Comparison of ENCODE assay signal across 8 cellular contexts in the genomic region with DNA sequence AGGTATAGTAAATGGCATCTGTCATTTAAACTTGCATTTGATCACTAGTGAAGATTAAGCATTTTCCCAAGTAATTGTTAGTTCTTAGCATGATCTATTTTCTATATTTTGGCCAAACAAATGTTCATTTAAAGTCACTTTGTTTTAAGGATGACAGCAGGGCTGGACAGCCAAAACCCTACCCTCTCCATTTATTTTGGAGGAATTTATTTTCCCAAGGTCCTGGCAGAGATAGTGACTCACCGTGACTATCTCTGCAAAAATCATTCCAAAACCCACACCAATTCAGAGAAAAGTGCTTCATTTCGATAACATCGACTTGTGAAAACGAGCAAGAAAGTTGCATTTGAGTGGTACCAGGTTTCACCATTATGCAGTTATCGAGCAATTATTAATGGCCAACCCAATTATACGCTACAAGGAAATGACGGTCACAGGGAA. TPM values are rescaled to one million over a fixed set of nuclear protein-coding genes. Genes with fewer than 3 reads are reported as not detected.
A peak's percentile ranks its signal among the peaks of the same experiment; 100 is the strongest.
DNase-seq lines count a peak whose midpoint lies in the region; ATAC-seq and TF ChIP-seq lines count a peak whose summit lies in the region.

No MANE protein-coding gene starts in this region.

- peak overlapping the region; percentile 89 to 96 for H3K9ac ChIP-seq in liver (ENCODE audit: low read depth in 1 of 2, low read length in 2 of 2)

- peaks cover 35% of the 10 kb centered on the region for H3K4me1 Mint-ChIP-seq in CD8-positive, alpha-beta T cell (ENCODE audit: low read depth)

- H3K4me1 ChIP-seq in CD8-positive, alpha-beta T cell (ENCODE audit: insufficient read depth, low read length) = peaks cover 12% of the 10 kb centered on the region
- H3K4me1 ChIP-seq in adrenal gland (replicated peaks in 1 of 2) (peaks cover 5 to 26% of the 10 kb centered on the region in 2 donors), liver (ENCODE audit: control insufficient read depth in 4 of 4, insufficient read depth in 4 of 4, low read length in 3 of 4) (peaks cover 4 to 43% (median 33%) of the 10 kb centered on the region in 4 donors), tibial nerve (peaks cover 0 to 21% (median 8%) of the 10 kb centered on the region in 4 donors)

- no peak for TF ChIP-seq RAD21 in liver (IDR thresholded peaks at IDR 0.05)

- POLR2A ChIA-PET in CD8-positive, alpha-beta T cell (lab: Charles Lee) = interaction anchor here (0.7 to 1.8 kb wide), 6 partner anchors 43 to 765 kb away, joined by 3 to 4 read pairs (median 4); partner anchors contain the start of genes DGKE and MRPS23
- POLR2A ChIA-PET in GM10248 (lab: Yijun Ruan, JAX) = interaction anchor here (0.5 kb wide), 1 partner anchor 173 kb away, joined by 5 read pairs; no protein-coding TSS in a partner anchor

- no peak for TF ChIP-seq CTCF in CD8-positive, alpha-beta T cell (IDR thresholded peaks at IDR 0.05)
- TF ChIP-seq CTCF in adrenal gland (IDR thresholded peaks at IDR 0.05) = no peak
- TF ChIP-seq CTCF in liver (IDR thresholded peaks at IDR 0.05; ENCODE audit: low read depth, low read length, missing input control) = no peak
- TF ChIP-seq CTCF in tibial nerve (IDR thresholded peaks at IDR 0.05) = no peak
- no peak for TF ChIP-seq CTCF in GM10248 (IDR thresholded peaks at IDR 0.05; ENCODE audit: control extremely low read depth, extremely low read depth, low read depth, missing control alignments)

- no peak for TF ChIP-seq EP300 in tibial nerve (IDR thresholded peaks at IDR 0.05)

- peak overlapping the region; percentile 95 for H3K4me3 ChIP-seq in CD8-positive, alpha-beta T cell (ENCODE audit: low read depth, low read length)
- peak overlapping the region; percentile 8 to 95 (median 44) for H3K4me3 ChIP-seq in adrenal gland
- H3K4me3 ChIP-seq in liver (ENCODE audit: low read depth in 1 of 3, low read length in 3 of 3) = peak overlapping the region; percentile 56 to 96 (median 82)
- peak overlapping the region; percentile 55 to 88 (median 76) for H3K4me3 ChIP-seq in tibial nerve

- DNase-seq in CD8-positive, alpha-beta T cell = no peak
- DNase-seq in adrenal gland (no peak), tibial nerve (ENCODE audit: low spot score in 2 of 2) (no peak), 8988T (no peak), GM10248 (ENCODE audit: extremely low spot score) (no peak)

- WGBS in adrenal gland, 4 donors = 0% methylated on average over 6 to 7 of the region's 7 CpGs
- under 1% methylated on average over 7 of the region's 7 CpGs for WGBS in liver
- WGBS in tibial nerve, 2 donors = 0% methylated on average over 7 of the region's 7 CpGs

- no peaks in the 10 kb centered on the region for H3K27me3 Mint-ChIP-seq in CD8-positive, alpha-beta T cell (ENCODE audit: low read depth)

- no peaks in the 10 kb centered on the region for H3K9me3 Mint-ChIP-seq in CD8-positive, alpha-beta T cell

- CTCF ChIA-PET in CD8-positive, alpha-beta T cell (lab: Charles Lee) = interaction anchor here (0.7 kb wide), 1 partner anchor 9 kb away, joined by 3 read pairs; no protein-coding TSS in a partner anchor
- CTCF ChIA-PET in GM10248 (lab: Yijun Ruan, JAX) = interaction anchor here (0.7 to 2.0 kb wide), 9 partner anchors 12 to 814 kb away, joined by 3 to 8 read pairs (median 4); no protein-coding TSS in a partner anchor

- peak overlapping the region; percentile 91 for H3K4me3 Mint-ChIP-seq in CD8-positive, alpha-beta T cell

- no peak for TF ChIP-seq POLR2A in adrenal gland (IDR thresholded peaks at IDR 0.05)
- no peak for TF ChIP-seq POLR2A in tibial nerve (IDR thresholded peaks at IDR 0.05)

- ATAC-seq in CD8-positive, alpha-beta T cell = peak; percentile 4
- ATAC-seq in HG02759 (IDR thresholded peaks at IDR 0.05; ENCODE audit: unreplicated experiment) (peak; percentile 26), GM19455 (IDR thresholded peaks at IDR 0.05; ENCODE audit: unreplicated experiment) (no peak)

- no peaks in the 10 kb centered on the region for H3K9me3 ChIP-seq in CD8-positive, alpha-beta T cell (ENCODE audit: low read length)
- H3K9me3 ChIP-seq in adrenal gland (replicated peaks in 1 of 3) = no peaks in the 10 kb centered on the region
- no peaks in the 10 kb centered on the region for H3K9me3 ChIP-seq in liver (ENCODE audit: control insufficient read depth in 4 of 4, low read length in 3 of 4)
- H3K9me3 ChIP-seq in tibial nerve = no peaks in the 10 kb centered on the region

- intact Hi-C loops in CD8-positive, alpha-beta T cell (cut with DNase I, micrococcal nuclease) = loop anchor here (2.0 to 10.0 kb wide), 7 partner anchors 106 to 1660 kb away; partner anchors contain the start of genes SCPEP1 (in 2 of the 2), DYNLL2 (in 1 of the 2), MKS1 (in 1 of the 2) and MMD (in 1 of the 2)
- intact Hi-C loops in adrenal gland (cut with DNase I) = no loop called here

- peaks cover 10% of the 10 kb centered on the region for H3K36me3 Mint-ChIP-seq in CD8-positive, alpha-beta T cell

- peak overlapping the region; percentile 87 for H3K27ac ChIP-seq in CD8-positive, alpha-beta T cell (ENCODE audit: low read depth, low read length)
- H3K27ac ChIP-seq in adrenal gland (peak overlapping the region; percentile 39 to 99 (median 95)), liver (ENCODE audit: low read depth in 1 of 2, low read length in 2 of 2) (peak overlapping the region; percentile 90 to 96), tibial nerve (peak overlapping the region; percentile 56 to 95 (median 91))

- H3K27ac Mint-ChIP-seq in CD8-positive, alpha-beta T cell = peak overlapping the region; percentile 93

- no peaks in the 10 kb centered on the region for H3K27me3 ChIP-seq in CD8-positive, alpha-beta T cell (ENCODE audit: insufficient read depth, low read length)
- H3K27me3 ChIP-seq in adrenal gland (no peaks in the 10 kb centered on the region), liver (ENCODE audit: control insufficient read depth in 4 of 4, insufficient read depth in 4 of 4, low read length in 3 of 4) (no peaks in the 10 kb centered on the region), tibial nerve (no peaks in the 10 kb centered on the region)

- H3K36me3 ChIP-seq in CD8-positive, alpha-beta T cell (ENCODE audit: insufficient read depth, low read length) = no peaks in the 10 kb centered on the region
- H3K36me3 ChIP-seq in adrenal gland (replicated peaks in 1 of 2) (no peaks in the 10 kb centered on the region), liver (ENCODE audit: control insufficient read depth in 4 of 4, insufficient read depth in 3 of 4, low read depth in 1 of 4, low read length in 3 of 4) (no peaks in the 10 kb centered on the region), tibial nerve (no peaks in the 10 kb centered on the region)

TF ChIP-seq in liver, 16 proteins besides CTCF, POLR2A, EP300 and RAD21:
- TF ChIP-seq JUND (IDR thresholded peaks at IDR 0.05) (peak in 1 of 2 donors; percentile 7), SP1 (IDR thresholded peaks at IDR 0.05) (no peak), ATF3 (IDR thresholded peaks at IDR 0.05) (peak; percentile 40)

RNA-seq across cellular contexts. Expression of gene AKAP1, which starts 0.7 kb away (rescaled TPM):
- total RNA-seq in CD8-positive, alpha-beta T cell = 10 to 100 TPM; 20.6 to 23.5 TPM
- total RNA-seq in adrenal gland (100 to 1,000 TPM in 1 of 8 donors, 10 to 100 TPM in 7; 25.4 to 259 (median 30.0) TPM), liver (10 to 100 TPM; 36.4 to 58.5 TPM), tibial nerve (10 to 100 TPM; 23.3 to 62.4 (median 32.0) TPM)
- polyA plus RNA-seq in adrenal gland (10 to 100 TPM; 15.2 to 46.6 (median 16.2) TPM), liver (10 to 100 TPM; 31.3 to 43.1 TPM)

Comparison
In these comparisons a context has a peak if more than half of its experiments do, and no peak if none do; other contexts are left out.
1. H3K4me3 ChIP-seq: peak in every context shown above with its lines; median percentile 95 in CD8-positive, alpha-beta T cell; 82 in liver; 76 in tibial nerve; 44 in adrenal gland.
2. intact Hi-C loops: an anchor here in CD8-positive, alpha-beta T cell (2.0 to 10.0 kb wide); none called in adrenal gland.